8 cellular contexts compared by ENCODE assay signal in the genomic region with DNA sequence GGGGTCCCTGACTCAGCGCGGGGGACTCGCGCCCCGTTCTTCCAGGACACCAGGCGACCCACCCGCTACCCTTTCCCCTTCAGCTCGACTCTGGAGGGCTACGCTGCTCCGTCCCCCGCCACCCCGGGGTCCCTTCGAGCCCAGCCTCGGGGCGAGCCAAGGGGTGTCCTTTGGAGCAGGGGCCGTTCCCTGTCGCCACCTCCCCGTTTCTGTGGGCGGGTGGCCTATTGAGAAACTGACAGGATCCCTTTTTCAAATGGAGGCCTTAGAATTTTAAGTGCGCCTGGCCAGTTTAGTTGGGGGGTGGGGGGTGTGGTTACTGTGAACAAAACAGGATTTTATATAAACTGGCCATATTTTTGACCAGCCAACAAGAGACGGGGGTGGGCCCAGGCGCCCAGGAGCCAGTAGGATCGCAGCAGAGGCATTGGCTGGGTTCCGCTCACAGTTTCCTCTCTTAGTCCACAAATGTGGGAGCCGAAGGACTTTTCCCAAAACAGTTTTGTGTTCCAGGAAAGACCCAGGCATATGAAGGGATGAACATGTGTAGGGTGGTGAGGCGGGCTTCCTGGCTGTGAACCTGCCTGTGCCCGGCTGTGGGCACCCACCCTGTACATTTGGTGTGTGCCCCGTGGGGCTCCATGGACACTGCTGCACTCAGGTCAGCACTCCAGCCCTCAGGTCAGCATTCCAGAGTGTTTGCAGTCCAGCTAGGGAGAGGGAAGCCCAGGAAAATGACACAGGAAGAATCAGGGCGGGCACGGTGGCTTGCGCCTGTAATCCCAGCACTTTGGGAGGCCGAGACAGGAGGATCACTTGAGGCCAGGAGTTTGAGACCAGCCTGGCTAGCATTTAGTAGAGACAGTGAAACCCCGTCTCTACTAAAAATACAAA. TPM values are rescaled to one million over a fixed set of nuclear protein-coding genes. Genes with fewer than 3 reads are reported as not detected.
DNase-seq lines count a peak whose midpoint lies in the region; TF ChIP-seq lines count a peak whose summit lies in the region.

No MANE protein-coding gene starts in this region.

- H3K27me3 Mint-ChIP-seq in CD14-positive monocyte (ENCODE audit: low read depth in 3 of 3): peaks cover 1 to 5% (median 4%) of the 10 kb centered on the region in 3 donors
- peaks cover 90% of the 10 kb centered on the region for H3K27me3 Mint-ChIP-seq in activated naive CD4-positive, alpha-beta T cell treated with anti-CD3 and anti-CD28 coated beads, Interleukin-2, amount 10 ng/mL, durations not matched to agents 7 days and 5 days

- H3K27ac Mint-ChIP-seq in CD14-positive monocyte: peak overlapping the region; percentile 40 to 88 (median 82)
- H3K27ac Mint-ChIP-seq in activated naive CD4-positive, alpha-beta T cell treated with anti-CD3 and anti-CD28 coated beads, Interleukin-2, amount 10 ng/mL, durations not matched to agents 7 days and 5 days: no peak overlapping the region

- intact Hi-C loops in CD14-positive monocyte (cut with micrococcal nuclease) (loop anchor here in 1 of 2 donors (2.0 to 5.0 kb wide), 2 partner anchors 41 to 63 kb away; no protein-coding TSS in a partner anchor), lower leg skin (cut with DNase I; ENCODE audit: low total_unique reads) (no loop called here)

- peak overlapping the region; percentile 90 for H3K4me3 ChIP-seq in coronary artery
- peak overlapping the region; percentile 24 for H3K4me3 ChIP-seq in lower leg skin (ENCODE audit: low read depth, poor library complexity, severe bottlenecking)

- TF ChIP-seq CTCF in CD14-positive monocyte (IDR thresholded peaks at IDR 0.05) (no peak), coronary artery (IDR thresholded peaks at IDR 0.05) (no peak), lower leg skin (IDR thresholded peaks at IDR 0.05) (no peak)

- WGBS in lower leg skin, 2 donors: 38 to 43% methylated on average over 18 to 25 of the region's 33 CpGs

- H3K36me3 Mint-ChIP-seq in CD14-positive monocyte: peaks cover 10 to 11% of the 10 kb centered on the region in 2 donors
- no peaks in the 10 kb centered on the region for H3K36me3 Mint-ChIP-seq in activated naive CD4-positive, alpha-beta T cell treated with anti-CD3 and anti-CD28 coated beads, Interleukin-2, amount 10 ng/mL, durations not matched to agents 7 days and 5 days

- H3K4me1 Mint-ChIP-seq in CD14-positive monocyte: peaks cover 35% of the 10 kb centered on the region
- peaks cover 11% of the 10 kb centered on the region for H3K4me1 Mint-ChIP-seq in activated naive CD4-positive, alpha-beta T cell treated with anti-CD3 and anti-CD28 coated beads, Interleukin-2, amount 10 ng/mL, durations not matched to agents 7 days and 5 days

- H3K4me3 Mint-ChIP-seq in CD14-positive monocyte: peak overlapping the region; percentile 69 to 80
- H3K4me3 Mint-ChIP-seq in activated naive CD4-positive, alpha-beta T cell treated with anti-CD3 and anti-CD28 coated beads, Interleukin-2, amount 10 ng/mL, durations not matched to agents 7 days and 5 days: no peak overlapping the region

- no peaks in the 10 kb centered on the region for H3K9me3 Mint-ChIP-seq in CD14-positive monocyte
- H3K9me3 Mint-ChIP-seq in activated naive CD4-positive, alpha-beta T cell treated with anti-CD3 and anti-CD28 coated beads, Interleukin-2, amount 10 ng/mL, durations not matched to agents 7 days and 5 days: no peaks in the 10 kb centered on the region

- no peak for DNase-seq in CD14-positive monocyte (ENCODE audit: low spot score)
- DNase-seq in MV-4-11 (lab: John Stamatoyannopoulos, UW): peak; percentile 8
- DNase-seq in coronary artery (ENCODE audit: low spot score): peak; percentile 91
- peak; percentile 89 to 97 for DNase-seq in lower leg skin (ENCODE audit: low spot score in 2 of 2)
- peak in 32 of 49 donors; percentile 26 to 75 (median 47) for DNase-seq in substantia nigra (lab: John Stamatoyannopoulos, UW)
- DNase-seq in NCI-H187 treated with DMSO at 0.1 percent for 48 hours (lab: John Stamatoyannopoulos, UW): no peak
- DNase-seq in glomerular visceral epithelial cell (ENCODE audit: extremely low spot score): no peak
- no peak for DNase-seq in activated naive CD4-positive, alpha-beta T cell treated with anti-CD3 and anti-CD28 coated beads, Interleukin-2, amount 10 ng/mL, durations not matched to agents 7 days and 5 days

- H3K27ac ChIP-seq in coronary artery (peak overlapping the region; percentile 99 to 100), substantia nigra (ENCODE audit: low read depth, low read length, poor library complexity, severe bottlenecking) (peak overlapping the region; percentile 91)

- TF ChIP-seq POLR2A in lower leg skin (IDR thresholded peaks at IDR 0.05): no peak

- CTCF ChIA-PET in activated naive CD4-positive, alpha-beta T cell treated with anti-CD3 and anti-CD28 coated beads, Interleukin-2, amount 10 ng/mL, durations not matched to agents 7 days and 5 days (lab: Charles Lee): no interaction called here

RNA-seq across cellular contexts. Expression of a gene that starts 0.7 kb away (rescaled TPM):
- 1 to 10 TPM; 4.5 to 6.4 TPM for polyA plus RNA-seq in CD14-positive monocyte
- total RNA-seq in lower leg skin: 100 to 1,000 TPM in 2 of 4 donors, 10 to 100 TPM in 2; 69.7 to 203 (median 94.8) TPM

RNA-seq across cellular contexts. Expression of a gene that starts 22.9 kb away (rescaled TPM):
- polyA plus RNA-seq in CD14-positive monocyte: under 1 TPM in 1 of 2 donors, not detected in 1; 0.38 TPM
- 1 to 10 TPM; 2.0 to 2.9 (median 2.6) TPM for total RNA-seq in lower leg skin

RNA-seq across cellular contexts. Expression of a gene that starts 53.8 kb away (rescaled TPM):
- 10 to 100 TPM; 11.7 to 12.0 TPM for polyA plus RNA-seq in CD14-positive monocyte
- total RNA-seq in lower leg skin: 10 to 100 TPM; 38.5 to 84.1 (median 45.7) TPM

Comparison
In these comparisons a context has a peak if more than half of its experiments do, and no peak if none do; other contexts are left out.
1. DNase-seq: peak in MV-4-11 (single experiment), coronary artery (single experiment), lower leg skin (2 of 2) and substantia nigra (32 of 49); none in CD14-positive monocyte (single experiment), NCI-H187 treated with DMSO at 0.1 percent for 48 hours (single experiment), glomerular visceral epithelial cell (single experiment) and activated naive CD4-positive, alpha-beta T cell treated with anti-CD3 and anti-CD28 coated beads, Interleukin-2, amount 10 ng/mL, durations not matched to agents 7 days and 5 days (single experiment).